14 cellular contexts compared by ENCODE assay signal in the genomic region with DNA sequence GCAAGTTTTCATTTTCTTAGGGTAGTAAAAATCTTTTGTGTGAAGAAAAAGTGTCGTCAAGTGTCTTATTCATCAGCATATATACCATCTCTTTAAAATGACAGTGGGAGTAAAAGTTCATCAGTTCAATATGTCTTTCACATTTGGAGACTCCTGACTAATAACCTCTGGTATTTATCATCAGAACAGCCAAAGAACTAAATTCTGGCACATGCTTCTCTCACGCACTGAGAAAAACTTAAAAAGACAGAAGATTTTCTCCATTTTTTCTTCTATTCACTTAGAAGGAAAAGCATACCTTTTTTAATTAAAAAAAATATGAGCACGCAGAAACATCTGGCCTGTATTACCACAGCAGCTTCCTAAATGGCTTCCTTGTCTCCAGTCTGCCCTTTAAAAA.
DNase-seq lines count a peak whose midpoint lies in the region; ATAC-seq and TF ChIP-seq lines count a peak whose summit lies in the region.
"Had no signal": no experiment of that assay in that cellular context is flagged by ENCODE, and none has a peak within 500 bp of the region (broad histone marks: within the 10 kb centered on the region; RNA-seq: fewer than 3 reads in every experiment).

No MANE protein-coding gene starts in this region.

- DNase-seq in GM04504 (ENCODE audit: low read depth): peak; percentile 81
- DNase-seq in amniotic stem cell (lab: John Stamatoyannopoulos, UW): peak; percentile 12
- peak; percentile 66 to 84 for DNase-seq in foreskin fibroblast
- DNase-seq in thoracic aorta (ENCODE audit: low spot score): no peak
- no peak for DNase-seq in cerebellum (ENCODE audit: low spot score)
- DNase-seq in NCI-H1105 treated with DMSO at 0.1 percent for 48 hours (lab: John Stamatoyannopoulos, UW): no peak
- DNase-seq: activated CD8-positive, alpha-beta memory T cell treated with anti-CD3 and anti-CD28 coated beads for 24 hours; CD8-positive, alpha-beta memory T cell; effector CD4-positive, alpha-beta T cell; NCI-H1930; NCI-H510A treated with DMSO at 0.1 percent for 48 hours; small intestine; stimulated activated naive CD4-positive, alpha-beta T cell had no signal

- TF ChIP-seq CTCF in foreskin fibroblast (IDR thresholded peaks at IDR 0.05; ENCODE audit: low read depth, low read length) (no peak), thoracic aorta (IDR thresholded peaks at IDR 0.05) (no peak)

- no peaks in the 10 kb centered on the region for H3K36me3 ChIP-seq in thoracic aorta

- peaks cover 7 to 28% of the 10 kb centered on the region in 2 donors for H3K4me1 ChIP-seq in thoracic aorta (ENCODE audit: control insufficient read depth in 1 of 2, low read depth in 2 of 2)

- H3K27me3 ChIP-seq in thoracic aorta (replicated peaks; ENCODE audit: insufficient read depth): no peaks in the 10 kb centered on the region

- ATAC-seq in thoracic aorta (ENCODE audit: insufficient number of reproducible peaks, low FRiP score, low read depth): peak; percentile 30
- ATAC-seq in GM19324 (IDR thresholded peaks at IDR 0.05; ENCODE audit: low FRiP score, unreplicated experiment): no peak

- H3K27ac ChIP-seq in thoracic aorta: no peak overlapping the region

- no peak overlapping the region for H3K4me3 ChIP-seq in foreskin fibroblast (ENCODE audit: low read depth in 1 of 2, low read length in 2 of 2)
- no peak overlapping the region for H3K4me3 ChIP-seq in thoracic aorta

- no peaks in the 10 kb centered on the region for H3K9me3 ChIP-seq in thoracic aorta

Comparison
In these comparisons a context has a peak if more than half of its experiments do, and no peak if none do; other contexts are left out.
1. DNase-seq: peak in GM04504 (single experiment), amniotic stem cell (single experiment) and foreskin fibroblast (2 of 2); none in thoracic aorta (single experiment), cerebellum (single experiment) and NCI-H1105 treated with DMSO at 0.1 percent for 48 hours (single experiment).